11 cellular contexts compared by ENCODE assay signal in the genomic region with DNA sequence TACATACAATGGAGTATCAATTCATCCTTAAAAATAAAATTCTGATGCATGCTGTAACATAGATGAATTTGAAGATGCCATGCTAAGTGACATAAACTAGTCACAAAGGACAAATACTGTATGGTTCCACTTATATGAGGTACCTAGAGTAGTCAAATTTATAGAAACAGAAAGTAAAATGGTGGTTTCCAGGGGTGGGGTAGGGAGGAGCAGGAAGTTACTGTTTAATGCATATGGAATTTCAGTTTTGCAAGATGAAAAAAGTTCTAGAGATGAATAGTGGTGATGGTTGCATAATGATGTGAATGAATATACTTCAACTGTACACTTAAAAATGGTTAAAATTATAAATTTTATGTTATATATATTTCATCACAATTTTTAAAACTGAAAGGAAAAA. TPM values are rescaled to one million over a fixed set of nuclear protein-coding genes. Genes with fewer than 3 reads are reported as not detected.
DNase-seq lines count a peak whose midpoint lies in the region; ATAC-seq, FAIRE-seq and TF ChIP-seq lines count a peak whose summit lies in the region.
"Had no signal": no experiment of that assay in that cellular context is flagged by ENCODE, and none has a peak within 500 bp of the region (broad histone marks: within the 10 kb centered on the region; RNA-seq: fewer than 3 reads in every experiment).

No MANE protein-coding gene starts in this region.

- H3K4me1 Mint-ChIP-seq in MCF 10A (ENCODE audit: insufficient read depth, unreplicated experiment) = peaks cover 9% of the 10 kb centered on the region

- DNase-seq in MCF 10A (ENCODE audit: unreplicated experiment) = peak; percentile 46
- no peak for DNase-seq in breast epithelium (ENCODE audit: low spot score in 2 of 2)
- DNase-seq in SW480 (ENCODE audit: low spot score) = peak; percentile 15
- DNase-seq in small intestine = peak; percentile 4
- DNase-seq in NCI-H446 (lab: John Stamatoyannopoulos, UW) = no peak
- DNase-seq in NCI-H526 (lab: John Stamatoyannopoulos, UW) = no peak
- no peak for DNase-seq in effector memory CD4-positive, alpha-beta T cell
- DNase-seq: BE2C, glutamatergic neuron had no signal

- H3K27ac ChIP-seq in breast epithelium = no peak overlapping the region
- H3K27ac ChIP-seq in small intestine (ENCODE audit: low read depth in 1 of 2, low read length in 1 of 2) = no peak overlapping the region
- no peak overlapping the region for H3K27ac ChIP-seq in effector memory CD4-positive, alpha-beta T cell (ENCODE audit: insufficient read depth, low read length, poor library complexity, severe bottlenecking)

- CTCF ChIA-PET in MCF 10A (lab: Yijun Ruan, JAX) = interaction anchor here (0.8 kb wide), 1 partner anchor 11 kb away, joined by 3 read pairs; no protein-coding TSS in a partner anchor

- peak; percentile 66 for ATAC-seq in HG03066 (IDR thresholded peaks at IDR 0.05; ENCODE audit: low read depth, unreplicated experiment)

- no peak for FAIRE-seq in small intestine (lab: Jason Lieb, UNC)

- H3K27me3 Mint-ChIP-seq in MCF 10A (ENCODE audit: insufficient read depth, unreplicated experiment) = no peaks in the 10 kb centered on the region
- H3K27me3 Mint-ChIP-seq: activated naive CD4-positive, alpha-beta T cell treated with anti-CD3 and anti-CD28 coated beads, Interleukin-2, amount 50 U/mL, for 24 hours had no signal

- H3K27me3 ChIP-seq in breast epithelium (no peaks in the 10 kb centered on the region), small intestine (ENCODE audit: control insufficient read depth in 2 of 2, insufficient read depth in 2 of 2, low read length in 2 of 2) (no peaks in the 10 kb centered on the region)
- H3K27me3 ChIP-seq in effector memory CD4-positive, alpha-beta T cell (replicated peaks; ENCODE audit: control insufficient read depth, insufficient read depth, low read length, poor library complexity, severe bottlenecking) = no peaks in the 10 kb centered on the region
- H3K27me3 ChIP-seq: BE2C had no signal

- no peak overlapping the region for H3K4me3 ChIP-seq in breast epithelium
- no peak overlapping the region for H3K4me3 ChIP-seq in small intestine (ENCODE audit: low read depth in 1 of 2, low read length in 2 of 2)
- H3K4me3 ChIP-seq in effector memory CD4-positive, alpha-beta T cell (ENCODE audit: insufficient read depth, low read depth, low read length, poor library complexity, severe bottlenecking) = no peak overlapping the region

- H3K9me3 ChIP-seq in breast epithelium (peaks cover under 1% of the 10 kb centered on the region in 2 donors), small intestine (ENCODE audit: control insufficient read depth, low read depth) (no peaks in the 10 kb centered on the region)
- no peaks in the 10 kb centered on the region for H3K9me3 ChIP-seq in effector memory CD4-positive, alpha-beta T cell (ENCODE audit: control insufficient read depth, low read length)
- H3K9me3 ChIP-seq: BE2C had no signal

- no peak for TF ChIP-seq POLR2A in breast epithelium (IDR thresholded peaks at IDR 0.05)

- intact Hi-C loops in MCF 10A (cut with micrococcal nuclease) = no loop called here
- intact Hi-C loops in breast epithelium (cut with DNase I; ENCODE audit: low total_unique reads) = no loop called here

- BruUV-seq in MCF 10A (replicated peaks; lab: Mats Ljungman, UMichigan) = no TSS peak

- TF ChIP-seq CTCF in MCF 10A (IDR thresholded peaks at IDR 0.05; ENCODE audit: unreplicated experiment) (no peak), breast epithelium (IDR thresholded peaks at IDR 0.05) (no peak)

- POLR2A ChIA-PET in MCF 10A (lab: Yijun Ruan, JAX) = no interaction called here

- no peak overlapping the region for H3K4me3 Mint-ChIP-seq in MCF 10A (ENCODE audit: unreplicated experiment)
- H3K4me3 Mint-ChIP-seq: activated naive CD4-positive, alpha-beta T cell treated with anti-CD3 and anti-CD28 coated beads, Interleukin-2, amount 50 U/mL, for 24 hours had no signal

- H3K27ac Mint-ChIP-seq in MCF 10A (ENCODE audit: low read depth, unreplicated experiment) = no peak overlapping the region

- H3K4me1 ChIP-seq in breast epithelium = no peaks in the 10 kb centered on the region
- H3K4me1 ChIP-seq in small intestine (ENCODE audit: control insufficient read depth in 2 of 2, insufficient read depth in 1 of 2, low read depth in 1 of 2, low read length in 1 of 2) = no peaks in the 10 kb centered on the region
- H3K4me1 ChIP-seq in effector memory CD4-positive, alpha-beta T cell (ENCODE audit: control insufficient read depth, insufficient read depth, low read length, poor library complexity, severe bottlenecking) = no peaks in the 10 kb centered on the region
- H3K4me1 ChIP-seq: BE2C had no signal

- peaks cover 15% of the 10 kb centered on the region for H3K9me3 Mint-ChIP-seq in MCF 10A (ENCODE audit: unreplicated experiment)

- H3K36me3 ChIP-seq in breast epithelium (no peaks in the 10 kb centered on the region), small intestine (ENCODE audit: control insufficient read depth in 2 of 2, insufficient read depth in 2 of 2, low read length in 2 of 2) (no peaks in the 10 kb centered on the region)
- H3K36me3 ChIP-seq in effector memory CD4-positive, alpha-beta T cell (ENCODE audit: control insufficient read depth, insufficient read depth, low read length) = no peaks in the 10 kb centered on the region
- H3K36me3 ChIP-seq: BE2C had no signal

- no peaks in the 10 kb centered on the region for H3K36me3 Mint-ChIP-seq in MCF 10A (ENCODE audit: insufficient read depth, unreplicated experiment)

RNA-seq across cellular contexts. Expression of gene FNIP1, which starts 57.3 kb away (rescaled TPM):
- total RNA-seq in MCF 10A (2022) (36.3 and 56.6 TPM in 2 replicates), breast epithelium (10 to 100 TPM; 60.3 to 96.3 (median 70.9) TPM)
- polyA plus RNA-seq in small intestine = 1 to 10 TPM; 4.7 to 5.9 (median 5.4) TPM

Comparison
In these comparisons a context has a peak if more than half of its experiments do, and no peak if none do; other contexts are left out.
1. DNase-seq: peak in MCF 10A (single experiment), SW480 (single experiment) and small intestine (single experiment); none in breast epithelium (0 of 2), NCI-H446 (0 of 2), NCI-H526 (0 of 2) and effector memory CD4-positive, alpha-beta T cell (0 of 3).